8 cellular contexts compared by ENCODE assay signal in genomic region chr3:99872633-99873254, GRCh38. TPM values are rescaled to one million over a fixed set of nuclear protein-coding genes. Genes with fewer than 3 reads are reported as not detected.
A peak's percentile ranks its signal among the peaks of the same experiment; 100 is the strongest.
DNase-seq lines count a peak whose midpoint lies in the region; ATAC-seq, FAIRE-seq and TF ChIP-seq lines count a peak whose summit lies in the region.

No MANE protein-coding gene starts in this region.

- 36 to 38% methylated on average over 3 of the region's 3 CpGs for WGBS in pancreas, 2 donors

- no peaks in the 10 kb centered on the region for H3K36me3 ChIP-seq in pancreas

- intact Hi-C loops in pancreas (cut with DNase I) = no loop called here

- peak overlapping the region in 2 of 4 donors; percentile 58 to 66 for H3K4me3 ChIP-seq in pancreas

- peak overlapping the region in 2 of 4 donors; percentile 86 to 89 for H3K27ac ChIP-seq in pancreas

- no peak for FAIRE-seq in pancreas (lab: Jason Lieb, UNC)

- no peak for TF ChIP-seq CTCF in pancreas (IDR thresholded peaks at IDR 0.05)

- ATAC-seq in GM21360 (IDR thresholded peaks at IDR 0.05; ENCODE audit: unreplicated experiment) = peak; percentile 37
- peak; percentile 40 for ATAC-seq in HG03575 (IDR thresholded peaks at IDR 0.05; ENCODE audit: extremely low read depth, insufficient number of reproducible peaks, low FRiP score, unreplicated experiment)
- no peak for ATAC-seq in pancreas

- DNase-seq in ELR (ENCODE audit: low read depth) (peak; percentile 40), iris pigment epithelial cell (ENCODE audit: low read depth) (peak; percentile 63), C1 segment of cervical spinal cord (lab: John Stamatoyannopoulos, UW) (no peak), pancreas (no peak)
- DNase-seq in activated T-cell treated with anti-CD3 and anti-CD28 coated beads, Interleukin-2, amount 50 U/mL, for 1 hour = no peak
- no peak for DNase-seq in stimulated activated naive CD4-positive, alpha-beta T cell (lab: John Stamatoyannopoulos, UW)

- H3K27me3 ChIP-seq in pancreas = no peaks in the 10 kb centered on the region

- H3K9me3 ChIP-seq in pancreas = no peaks in the 10 kb centered on the region

- H3K4me1 ChIP-seq in pancreas = peaks cover 0 to 10% (median 7%) of the 10 kb centered on the region in 3 donors

RNA-seq across cellular contexts. Expression of gene CMSS1, which starts 55.1 kb away (rescaled TPM):
- total RNA-seq in pancreas = 10 to 100 TPM; 14.4 to 29.9 (median 15.9) TPM
- polyA plus RNA-seq in pancreas = 10 to 100 TPM; 15.0 to 19.7 TPM

Comparison
In these comparisons a context has a peak if more than half of its experiments do, and no peak if none do; other contexts are left out.
1. DNase-seq: peak in ELR (single experiment) and iris pigment epithelial cell (single experiment); none in C1 segment of cervical spinal cord (0 of 14), activated T-cell treated with anti-CD3 and anti-CD28 coated beads, Interleukin-2, amount 50 U/mL, for 1 hour (single experiment), stimulated activated naive CD4-positive, alpha-beta T cell (0 of 6) and pancreas (0 of 6).
2. ATAC-seq: peak in GM21360 (single experiment) and HG03575 (single experiment); none in pancreas (0 of 4).